Comparison of ENCODE assay signal across 9 cellular contexts in genomic region chr1:10473145-10473765, GRCh38. TPM values are rescaled to one million over a fixed set of nuclear protein-coding genes. Genes with fewer than 3 reads are reported as not detected.
DNase-seq lines count a peak whose midpoint lies in the region; TF ChIP-seq lines count a peak whose summit lies in the region.
"Had no signal": no experiment of that assay in that cellular context is flagged by ENCODE, and none has a peak within 500 bp of the region (broad histone marks: within the 10 kb centered on the region; RNA-seq: fewer than 3 reads in every experiment).

No MANE protein-coding gene starts in this region.

- no peaks in the 10 kb centered on the region for H3K27me3 ChIP-seq in CD8-positive, alpha-beta memory T cell (ENCODE audit: insufficient read depth, low read length, poor library complexity, severe bottlenecking)
- H3K27me3 ChIP-seq: vagina had no signal

- peak overlapping the region; percentile 89 to 98 (median 94) for H3K4me3 Mint-ChIP-seq in CD8-positive, alpha-beta memory T cell
- H3K4me3 Mint-ChIP-seq in brain (peak overlapping the region; percentile 96 to 100 (median 96)), nephron progenitor cell (peak overlapping the region; percentile 95)

- peak overlapping the region in 5 of 8 donors; percentile 50 to 94 (median 71) for H3K27ac Mint-ChIP-seq in CD8-positive, alpha-beta memory T cell
- peak overlapping the region in 3 of 5 experiments; percentile 11 to 97 (median 93) for H3K27ac Mint-ChIP-seq in brain
- peak overlapping the region; percentile 66 for H3K27ac Mint-ChIP-seq in nephron progenitor cell

- H3K36me3 ChIP-seq in CD8-positive, alpha-beta memory T cell (ENCODE audit: insufficient read depth, low read length): peaks cover 11% of the 10 kb centered on the region
- H3K36me3 ChIP-seq in KOPT-K1 (ENCODE audit: insufficient read depth, low read length): peaks cover 17% of the 10 kb centered on the region

- no peaks in the 10 kb centered on the region for H3K9me3 Mint-ChIP-seq in CD8-positive, alpha-beta memory T cell
- H3K9me3 Mint-ChIP-seq in brain (no peaks in the 10 kb centered on the region), nephron progenitor cell (no peaks in the 10 kb centered on the region)

- H3K4me3 ChIP-seq in CD8-positive, alpha-beta memory T cell (ENCODE audit: low read length): peak overlapping the region; percentile 75

- peaks cover 0 to 25% (median 0%) of the 10 kb centered on the region in 3 donors for H3K36me3 Mint-ChIP-seq in CD8-positive, alpha-beta memory T cell
- H3K36me3 Mint-ChIP-seq in brain (peaks cover 9% of the 10 kb centered on the region), nephron progenitor cell (ENCODE audit: low read depth) (peaks cover 10% of the 10 kb centered on the region)

- TF ChIP-seq CTCF in brain (conservative IDR thresholded peaks at IDR 0.05): no peak
- TF ChIP-seq CTCF in nephron progenitor cell (IDR thresholded peaks at IDR 0.05): no peak

- POLR2A ChIA-PET in CD8-positive, alpha-beta memory T cell (lab: Charles Lee): no interaction called here

- H3K4me1 Mint-ChIP-seq in CD8-positive, alpha-beta memory T cell: peaks cover 44 to 59% (median 50%) of the 10 kb centered on the region in 3 donors
- H3K4me1 Mint-ChIP-seq in brain (peaks cover 51% of the 10 kb centered on the region), nephron progenitor cell (peaks cover 42% of the 10 kb centered on the region)

- intact Hi-C loops in cardiac septum (cut with DNase I): no loop called here

- no peaks in the 10 kb centered on the region for H3K9me3 ChIP-seq in CD8-positive, alpha-beta memory T cell (ENCODE audit: low read length)
- no peaks in the 10 kb centered on the region for H3K9me3 ChIP-seq in KOPT-K1 (ENCODE audit: insufficient read depth, low read length, poor library complexity, severe bottlenecking)
- H3K9me3 ChIP-seq: vagina had no signal

- H3K27ac ChIP-seq in CD8-positive, alpha-beta memory T cell (ENCODE audit: low read depth, low read length): peak overlapping the region; percentile 74
- H3K27ac ChIP-seq in KOPT-K1 (ENCODE audit: low read depth, low read length, poor library complexity, severe bottlenecking): peak overlapping the region; percentile 70
- H3K27ac ChIP-seq: vagina had no signal

- H3K4me1 ChIP-seq in CD8-positive, alpha-beta memory T cell (ENCODE audit: insufficient read depth, low read length): peaks cover 29% of the 10 kb centered on the region

- no peak for DNase-seq in CD8-positive, alpha-beta memory T cell
- DNase-seq in nephron progenitor cell (no peak), middle frontal gyrus (ENCODE audit: extremely low spot score, low spot score) (no peak), amygdala (lab: John Stamatoyannopoulos, UW) (no peak), islet precursor cell (no peak), cardiac septum (ENCODE audit: low spot score) (no peak)

- CTCF ChIA-PET in CD8-positive, alpha-beta memory T cell (lab: Charles Lee): interaction anchor here (0.8 to 1.4 kb wide), 2 partner anchors 20 to 21 kb away, joined by 3 read pairs; no protein-coding TSS in a partner anchor

- peaks cover 0 to 2% of the 10 kb centered on the region in 2 donors for H3K27me3 Mint-ChIP-seq in CD8-positive, alpha-beta memory T cell
- H3K27me3 Mint-ChIP-seq in brain (peaks cover 12% of the 10 kb centered on the region), nephron progenitor cell (ENCODE audit: low read depth, poor library complexity) (no peaks in the 10 kb centered on the region)

RNA-seq across cellular contexts. Expression of gene DFFA, which starts 0.9 kb away (rescaled TPM):
- total RNA-seq in CD8-positive, alpha-beta memory T cell: 10 to 100 TPM; 67.7 to 69.1 TPM
- polyA plus RNA-seq in CD8-positive, alpha-beta memory T cell: 40.4 TPM
- polyA plus RNA-seq in brain (ENCODE audit: insufficient read depth, low read depth, low replicate concordance): 31.8 TPM
- 22.8 TPM for total RNA-seq in cardiac septum

RNA-seq across cellular contexts. Expression of gene PEX14, which starts 1.5 kb away (rescaled TPM):
- total RNA-seq in CD8-positive, alpha-beta memory T cell: 10 to 100 TPM; 18.2 to 22.2 TPM
- 5.1 TPM for polyA plus RNA-seq in CD8-positive, alpha-beta memory T cell
- polyA plus RNA-seq in brain (ENCODE audit: insufficient read depth, low read depth, low replicate concordance): 37.1 TPM
- total RNA-seq in cardiac septum: 17.7 TPM

RNA-seq across cellular contexts. Expression of gene CORT, which starts 23.4 kb away (rescaled TPM):
- under 1 TPM in 1 of 2 experiments, not detected in 1; 0.71 TPM for total RNA-seq in CD8-positive, alpha-beta memory T cell
- not detected for polyA plus RNA-seq in CD8-positive, alpha-beta memory T cell
- polyA plus RNA-seq in brain (ENCODE audit: insufficient read depth, low read depth, low replicate concordance): 2.6 TPM
- total RNA-seq in cardiac septum: not detected
- total RNA-seq: vagina had no signal

RNA-seq across cellular contexts. Expression of gene CENPS, which starts 43.0 kb away (rescaled TPM):
- 10 to 100 TPM; 32.2 TPM for total RNA-seq in CD8-positive, alpha-beta memory T cell
- polyA plus RNA-seq in CD8-positive, alpha-beta memory T cell: 9.7 TPM
- 20.4 TPM for polyA plus RNA-seq in brain (ENCODE audit: insufficient read depth, low read depth, low replicate concordance)
- 7.3 TPM for total RNA-seq in cardiac septum
